1 cellular context compared by ENCODE assay signal in genomic region chr20:2335096-2335495, GRCh38.
TF ChIP-seq lines count a peak whose summit lies in the region.

No MANE protein-coding gene starts in this region.

TF ChIP-seq in WTC11, 78 proteins besides CTCF, POLR2A, EP300 and RAD21 (continued from another document):
- TF ChIP-seq PREB (CRISPR knock-in tag; IDR thresholded peaks at IDR 0.05; ENCODE audit: borderline replicate concordance), result no peak
